Comparison of ENCODE assay signal across 8 cellular contexts in genomic region chr21:41953249-41953830, GRCh38. TPM values are rescaled to one million over a fixed set of nuclear protein-coding genes. Genes with fewer than 3 reads are reported as not detected.
DNase-seq lines count a peak whose midpoint lies in the region; ATAC-seq, FAIRE-seq and TF ChIP-seq lines count a peak whose summit lies in the region.

No MANE protein-coding gene starts in this region.

- H3K27me3 ChIP-seq in K562 (ENCODE audit: control insufficient read depth in 2 of 2, insufficient read depth in 2 of 2, low read length in 2 of 2), result 0 out of 5 replicates have a peak, but pooled peaks cover 0 to 4% of the 10 kb centered on the region in 2 experiments
- H3K27me3 ChIP-seq in testis, result no peaks in the 10 kb centered on the region

- FAIRE-seq in K562 (lab: Jason Lieb, UNC), result no peak

- TF ChIP-seq EP300 in K562 (IDR thresholded peaks at IDR 0.05; ENCODE audit: low read length), result no peak

- POLR2A ChIA-PET in K562 (lab: Yijun Ruan, JAX), result interaction anchor here (1.1 to 1.4 kb wide), 3 partner anchors 11 to 52 kb away, joined by 3 to 5 read pairs (median 3); no protein-coding TSS in a partner anchor

- H3K9me3 ChIP-seq in K562 (replicated peaks; ENCODE audit: control insufficient read depth, insufficient read depth, low read depth, low read length) (no peaks in the 10 kb centered on the region), testis (no peaks in the 10 kb centered on the region)

- intact Hi-C loops in K562 (cut with micrococcal nuclease) (no loop called here), testis (cut with DNase I; ENCODE audit: low total_unique reads) (loop anchor here (10.0 kb wide), 1 partner anchor 61 kb away; the partner anchor contains the start of gene ZBTB21)

- H3K4me2 ChIP-seq in K562 (ENCODE audit: insufficient read depth, low read length), result peak overlapping the region; percentile 70

- peaks cover 41 to 70% of the 10 kb centered on the region in 2 experiments for H3K4me1 ChIP-seq in K562 (replicated peaks in 1 of 2; ENCODE audit: control insufficient read depth in 2 of 2, insufficient read depth in 2 of 2, low read length in 2 of 2)
- peaks cover 14% of the 10 kb centered on the region for H3K4me1 ChIP-seq in testis

- no peak for TF ChIP-seq RAD21 in K562 (CRISPR knock-in tag; conservative IDR thresholded peaks at IDR 0.05 in 1 of 2, IDR thresholded peaks at IDR 0.05 in 1 of 2)

- peak overlapping the region; percentile 71 for H2AFZ ChIP-seq in K562 (ENCODE audit: low read depth, low read length)

- TF ChIP-seq CTCF in K562 (IDR thresholded peaks at IDR 0.05 in 2 of 3, conservative IDR thresholded peaks at IDR 0.05 in 1 of 3; ENCODE audit: insufficient read depth in 2 of 3, low read depth in 1 of 3, low read length in 3 of 3) (no peak), testis (IDR thresholded peaks at IDR 0.05) (no peak)

- no peaks in the 10 kb centered on the region for H3K9me1 ChIP-seq in K562 (ENCODE audit: control insufficient read depth, insufficient read depth, low read length)

- DNase-seq in K562 (ENCODE audit: extremely low read depth in 1 of 4, low spot score in 3 of 4) (peak in 2 of 4 experiments; percentile 47 to 59), left lobe of liver (ENCODE audit: low spot score) (no peak), testis (no peak), NCI-H774 (lab: John Stamatoyannopoulos, UW) (no peak)
- DNase-seq in activated CD4-positive, alpha-beta T cell treated with anti-CD3 and anti-CD28 coated beads for 4 hours, result no peak
- no peak for DNase-seq in NK-92 treated with Interleukin-12 subunit alpha and Interleukin-12 subunit beta, amount 100 ng/mL, for 24 hours (lab: John Stamatoyannopoulos, UW)

- H4K20me1 ChIP-seq in K562 (replicated peaks; ENCODE audit: control insufficient read depth, insufficient read depth, low read length), result peaks cover 12% of the 10 kb centered on the region; the same call in 1 of the 2 replicates

- ATAC-seq in GM18511 (IDR thresholded peaks at IDR 0.05; ENCODE audit: unreplicated experiment) (peak; percentile 39), HG02981 (IDR thresholded peaks at IDR 0.05; ENCODE audit: unreplicated experiment) (peak; percentile 42), K562 (peak; percentile 28), left lobe of liver (peak; percentile 30)

- H3K79me2 ChIP-seq in K562 (ENCODE audit: control insufficient read depth, insufficient read depth, low read length), result peaks cover 34% of the 10 kb centered on the region

- 1% methylated on average over 50 of the region's 67 CpGs for WGBS in K562 (ENCODE audit: insufficient coverage, low coverage, missing lambda C conversion rate)
- WGBS in testis, 2 donors, result 3% methylated on average over 8 to 58 of the region's 67 CpGs

- in situ Hi-C loops in K562 (cut with MboI), result no loop called here

- TF ChIP-seq POLR2A in K562 (conservative IDR thresholded peaks at IDR 0.05) (no peak), testis (IDR thresholded peaks at IDR 0.05) (no peak)

- H3K4me3 ChIP-seq in K562, result peak overlapping the region; percentile 59
- peak overlapping the region; percentile 68 to 70 for H3K4me3 ChIP-seq in testis

- H3K27ac ChIP-seq in K562 (ENCODE audit: extremely low read depth, low read depth, low read length), result peak overlapping the region; percentile 72
- peak overlapping the region in 1 of 2 donors; percentile 45 for H3K27ac ChIP-seq in testis

- H3K36me3 ChIP-seq in K562 (ENCODE audit: control insufficient read depth, insufficient read depth, low read length) (peaks cover 7% of the 10 kb centered on the region; the same call in 2 of the 3 replicates), testis (ENCODE audit: low read depth, missing control alignments) (no peaks in the 10 kb centered on the region)

- BruUV-seq in K562 (replicated peaks; lab: Mats Ljungman, UMichigan), result no TSS peak

- CTCF ChIA-PET in K562 (lab: Yijun Ruan, JAX; ENCODE audit: low intra/inter-chr PET ratio), result no interaction called here

- peak overlapping the region; percentile 68 to 90 for H3K9ac ChIP-seq in K562 (ENCODE audit: insufficient read depth in 1 of 2, low read depth in 2 of 2, low read length in 2 of 2)

TF ChIP-seq in K562, 482 proteins besides CTCF, POLR2A, EP300 and RAD21 (continues in another document):
- peak; percentile 57; the same call in 1 of the 2 replicates for TF ChIP-seq SIN3B (IDR thresholded peaks at IDR 0.05; ENCODE audit: low read depth)
- TF ChIP-seq, protein P1, sequence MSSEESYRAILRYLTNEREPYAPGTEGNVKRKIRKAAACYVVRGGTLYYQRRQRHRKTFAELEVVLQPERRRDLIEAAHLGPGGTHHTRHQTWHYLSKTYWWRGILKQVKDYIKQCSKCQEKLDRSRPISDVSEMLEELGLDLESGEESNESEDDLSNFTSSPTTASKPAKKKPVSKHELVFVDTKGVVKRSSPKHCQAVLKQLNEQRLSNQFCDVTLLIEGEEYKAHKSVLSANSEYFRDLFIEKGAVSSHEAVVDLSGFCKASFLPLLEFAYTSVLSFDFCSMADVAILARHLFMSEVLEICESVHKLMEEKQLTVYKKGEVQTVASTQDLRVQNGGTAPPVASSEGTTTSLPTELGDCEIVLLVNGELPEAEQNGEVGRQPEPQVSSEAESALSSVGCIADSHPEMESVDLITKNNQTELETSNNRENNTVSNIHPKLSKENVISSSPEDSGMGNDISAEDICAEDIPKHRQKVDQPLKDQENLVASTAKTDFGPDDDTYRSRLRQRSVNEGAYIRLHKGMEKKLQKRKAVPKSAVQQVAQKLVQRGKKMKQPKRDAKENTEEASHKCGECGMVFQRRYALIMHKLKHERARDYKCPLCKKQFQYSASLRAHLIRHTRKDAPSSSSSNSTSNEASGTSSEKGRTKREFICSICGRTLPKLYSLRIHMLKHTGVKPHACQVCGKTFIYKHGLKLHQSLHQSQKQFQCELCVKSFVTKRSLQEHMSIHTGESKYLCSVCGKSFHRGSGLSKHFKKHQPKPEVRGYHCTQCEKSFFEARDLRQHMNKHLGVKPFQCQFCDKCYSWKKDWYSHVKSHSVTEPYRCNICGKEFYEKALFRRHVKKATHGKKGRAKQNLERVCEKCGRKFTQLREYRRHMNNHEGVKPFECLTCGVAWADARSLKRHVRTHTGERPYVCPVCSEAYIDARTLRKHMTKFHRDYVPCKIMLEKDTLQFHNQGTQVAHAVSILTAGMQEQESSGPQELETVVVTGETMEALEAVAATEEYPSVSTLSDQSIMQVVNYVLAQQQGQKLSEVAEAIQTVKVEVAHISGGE (CRISPR knock-in tag; IDR thresholded peaks at IDR 0.05), result 0 out of 6 replicates have a peak, but pooled peaks of 1 of the 3 experiments have one; percentile 15

RNA-seq across cellular contexts. Expression of gene C2CD2, which starts 0.5 kb away (rescaled TPM):
- 87.1 and 96.1 TPM in 2 replicates for total RNA-seq in K562 (2011; cell fraction: chromatin; rRNA removed; ENCODE audit: low replicate concordance)
- 67.0 and 72.4 TPM in 2 replicates for total RNA-seq in K562 (2011; cell fraction: nucleolus; rRNA removed)
- 71.8 and 78.2 TPM in 2 replicates for total RNA-seq in K562 (2011; cell fraction: nucleoplasm; rRNA removed)
- 15.1 and 20.2 TPM in 2 replicates for total RNA-seq in K562 (2014; rRNA removed)
- 11.6 and 12.1 TPM in 2 replicates for total RNA-seq in K562 (2014; rRNA removed; fragmentation: Illumina TruSeq; extraction: Trizol)
- total RNA-seq in K562 (2015; rRNA removed; fragmentation: Illumina TruSeq; extraction: Trizol), result 14.0 and 14.5 TPM in 2 replicates
- total RNA-seq in K562 (2021), result 19.0 and 19.6 TPM in 2 replicates
- polyA plus RNA-seq in K562 (2011; rRNA removed), result 21.6 and 27.5 TPM in 2 replicates
- 17.1 and 20.0 TPM in 2 replicates for polyA plus RNA-seq in K562 (2011; cell fraction: cytosol; rRNA removed)
- polyA plus RNA-seq in K562 (2011; cell fraction: nucleus; rRNA removed), result 40.5 and 46.1 TPM in 2 replicates
- 8.5 and 9.7 TPM in 2 replicates for polyA plus RNA-seq in K562 (2012)
- 9.1 and 10.9 TPM in 2 replicates for polyA plus RNA-seq in K562 (2014; fragmentation: Illumina TruSeq; extraction: Trizol)
- 1 to 10 TPM; 1.3 to 1.6 TPM for polyA plus RNA-seq in K562 (2014; fragmentation: Nextera tagmentation; extraction: Ambion mirVana)
- polyA plus RNA-seq in K562 (2014; rRNA removed), result 9.5 and 13.5 TPM in 2 replicates
- 40.3 and 41.0 TPM in 2 replicates for polyA minus RNA-seq in K562 (2011; rRNA and poly(A)+ RNA removed)
- 23.2 and 27.7 TPM in 2 replicates for polyA minus RNA-seq in K562 (2011; cell fraction: cytosol; rRNA and poly(A)+ RNA removed)
- 31.8 and 44.2 TPM in 2 replicates for polyA minus RNA-seq in K562 (2011; cell fraction: nucleus; rRNA and poly(A)+ RNA removed)
- 10.5 TPM for total RNA-seq in left lobe of liver
- total RNA-seq in testis, result 10 to 100 TPM; 13.2 to 17.4 TPM
- 8.6 TPM for polyA plus RNA-seq in testis (ENCODE audit: insufficient read depth, low read depth, low replicate concordance)

RNA-seq across cellular contexts. Expression of gene ZBTB21, which starts 56.8 kb away (rescaled TPM):
- 6.9 and 28.9 TPM in 2 replicates for total RNA-seq in K562 (2011; cell fraction: chromatin; rRNA removed; ENCODE audit: low replicate concordance)
- total RNA-seq in K562 (2011; cell fraction: nucleolus; rRNA removed), result 8.2 and 9.7 TPM in 2 replicates
- total RNA-seq in K562 (2011; cell fraction: nucleoplasm; rRNA removed), result 12.2 and 13.4 TPM in 2 replicates
- 7.4 and 8.6 TPM in 2 replicates for total RNA-seq in K562 (2014; rRNA removed)
- total RNA-seq in K562 (2014; rRNA removed; fragmentation: Illumina TruSeq; extraction: Trizol), result 10.7 and 10.8 TPM in 2 replicates
- 10.4 and 10.7 TPM in 2 replicates for total RNA-seq in K562 (2015; rRNA removed; fragmentation: Illumina TruSeq; extraction: Trizol)
- total RNA-seq in K562 (2021), result 15.2 and 16.2 TPM in 2 replicates
- polyA plus RNA-seq in K562 (2011; rRNA removed), result 8.7 and 10.7 TPM in 2 replicates
- 4.6 and 5.2 TPM in 2 replicates for polyA plus RNA-seq in K562 (2011; cell fraction: cytosol; rRNA removed)
- polyA plus RNA-seq in K562 (2011; cell fraction: nucleus; rRNA removed), result 19.4 and 20.3 TPM in 2 replicates
- polyA plus RNA-seq in K562 (2012), result 5.3 and 6.4 TPM in 2 replicates
- polyA plus RNA-seq in K562 (2014; fragmentation: Illumina TruSeq; extraction: Trizol), result 8.4 and 11.4 TPM in 2 replicates
- polyA plus RNA-seq in K562 (2014; fragmentation: Nextera tagmentation; extraction: Ambion mirVana), result 1 to 10 TPM; 2.2 to 2.6 TPM
- 3.8 and 5.6 TPM in 2 replicates for polyA plus RNA-seq in K562 (2014; rRNA removed)
- polyA minus RNA-seq in K562 (2011; rRNA and poly(A)+ RNA removed), result 11.7 and 16.7 TPM in 2 replicates
- 8.9 and 15.2 TPM in 2 replicates for polyA minus RNA-seq in K562 (2011; cell fraction: cytosol; rRNA and poly(A)+ RNA removed)
- 9.0 and 19.4 TPM in 2 replicates for polyA minus RNA-seq in K562 (2011; cell fraction: nucleus; rRNA and poly(A)+ RNA removed)
- total RNA-seq in left lobe of liver, result 4.2 TPM
- total RNA-seq in testis, result 10 to 100 TPM; 26.3 to 30.9 TPM
- 18.1 TPM for polyA plus RNA-seq in testis (ENCODE audit: insufficient read depth, low read depth, low replicate concordance)
